ENCODE assay signal across 7 cellular contexts in genomic region chr1:107965112-107965991, GRCh38. TPM values are rescaled to one million over a fixed set of nuclear protein-coding genes. Genes with fewer than 3 reads are reported as not detected.
A peak's percentile ranks its signal among the peaks of the same experiment; 100 is the strongest.
DNase-seq lines count a peak whose midpoint lies in the region; ATAC-seq, FAIRE-seq and TF ChIP-seq lines count a peak whose summit lies in the region.

Gene VAV3, minus strand, starts transcription at chr1:107965180. Its CDS starts 311 bp downstream, at chr1:107964869.

- H3K36me3 ChIP-seq in HepG2 (replicated peaks in 1 of 2; ENCODE audit: control insufficient read depth in 1 of 2, insufficient read depth in 2 of 2, low read length in 2 of 2), result no peaks in the 10 kb centered on the region

- BruUV-seq in HepG2 (replicated peaks; lab: Mats Ljungman, UMichigan), result no TSS peak

- TF ChIP-seq EP300 in HepG2 (IDR thresholded peaks at IDR 0.05; ENCODE audit: low read depth in 2 of 2, low read length in 2 of 2), result no peak
- no peak for TF ChIP-seq EP300 in HepG2 (CRISPR knock-in tag; IDR thresholded peaks at IDR 0.05; ENCODE audit: borderline replicate concordance)

- TF ChIP-seq RAD21 in HepG2 (CRISPR knock-in tag; IDR thresholded peaks at IDR 0.05), result no peak

- peaks cover 6 to 26% of the 10 kb centered on the region in 2 experiments for H3K27me3 ChIP-seq in HepG2 (ENCODE audit: control insufficient read depth in 1 of 2, insufficient read depth in 2 of 2, low read length in 2 of 2)

- no peak for FAIRE-seq in HepG2 (lab: Jason Lieb, UNC)

- H3K4me2 ChIP-seq in HepG2 (ENCODE audit: low read depth, low read length), result peak within 1 kb of the TSS; percentile 97

- H4K20me1 ChIP-seq in HepG2 (ENCODE audit: insufficient read depth, low read length), result no peaks in the 10 kb centered on the region

- in situ Hi-C loops in HepG2 (cut with HindIII; ENCODE audit: extremely low pct_ligation_motif_present, low pct_unique_long_range_greater_than_20kb), result no loop called here

- POLR2A ChIA-PET in HepG2 (lab: Yijun Ruan, JAX), result no interaction called here

- CTCF ChIA-PET in HepG2 (lab: Yijun Ruan, JAX; ENCODE audit: low intra/inter-chr PET ratio, low total read pairs), result no interaction called here

- H3K27ac ChIP-seq in HepG2 (ENCODE audit: extremely low read length, insufficient read depth, low read length), result no peak within 1 kb of the TSS

- DNase-seq in NCI-H446 (lab: John Stamatoyannopoulos, UW), result peak; percentile 72 to 91
- DNase-seq in activated CD4-positive, alpha-beta T cell treated with anti-CD3 and anti-CD28 coated beads, Interleukin-2, amount 50 U/mL, for 4 hours, result peak; percentile 30 to 32
- DNase-seq in ecto neural progenitor cell (ENCODE audit: low spot score), result peak; percentile 91
- peak; percentile 50 for DNase-seq in HepG2 (ENCODE audit: low spot score)
- DNase-seq in stimulated activated CD4-positive, alpha-beta T cell treated with anti-CD3 and anti-CD28 coated beads, Interleukin-1b, Interleukin-23, amount 100 ng/mL, for 48 hours, result peak; percentile 74
- DNase-seq in NCI-H187 treated with DMSO at 0.1 percent for 48 hours (lab: John Stamatoyannopoulos, UW), result no peak

- no peaks in the 10 kb centered on the region for H3K79me2 ChIP-seq in HepG2 (ENCODE audit: insufficient read depth, low read length)

- H3K4me3 ChIP-seq in HepG2 (replicated peaks in 1 of 3; ENCODE audit: insufficient read depth in 1 of 3, low read depth in 2 of 3, low read length in 3 of 3), result peak within 1 kb of the TSS; percentile 53 to 72 (median 57); a peak in 5 of 6 replicates

- WGBS in HepG2 (ENCODE audit: low lambda C conversion rate), result 4% methylated on average over 12 of the region's 72 CpGs

- TF ChIP-seq CTCF in HepG2 (CRISPR knock-in tag; IDR thresholded peaks at IDR 0.05), result no peak

- no peak within 1 kb of the TSS for H3K9ac ChIP-seq in HepG2 (ENCODE audit: insufficient read depth, low read depth, low read length)

- intact Hi-C loops in HepG2 (cut with micrococcal nuclease; ENCODE audit: unreplicated experiment), result loop anchor here (1.0 kb wide), 1 partner anchor 160 kb away; no protein-coding TSS in a partner anchor

- H3K4me1 ChIP-seq in HepG2 (ENCODE audit: insufficient read depth, low read length), result peaks cover 18% of the 10 kb centered on the region; the same call in 1 of the 2 replicates

- TF ChIP-seq POLR2A in HepG2 (IDR thresholded peaks at IDR 0.05; ENCODE audit: insufficient read depth in 1 of 2, low read depth in 2 of 2, low read length in 2 of 2), result no peak

- no peak within 1 kb of the TSS for H2AFZ ChIP-seq in HepG2 (ENCODE audit: low read length)

- ATAC-seq in GM18511 (IDR thresholded peaks at IDR 0.05; ENCODE audit: unreplicated experiment) (peak; percentile 20), HepG2 (peak; percentile 87)

- H3K9me3 ChIP-seq in HepG2 (ENCODE audit: low read length), result no peaks in the 10 kb centered on the region

TF ChIP-seq in HepG2, 621 proteins besides CTCF, POLR2A, EP300 and RAD21 (continues in another document):
- TF ChIP-seq PAF1 (CRISPR knock-in tag; IDR thresholded peaks at IDR 0.05) (no peak), CHD2 (IDR thresholded peaks at IDR 0.05; ENCODE audit: low read depth, low read length) (no peak), ELF1 (CRISPR knock-in tag; IDR thresholded peaks at IDR 0.05) (no peak), ATRX (CRISPR knock-in tag; IDR thresholded peaks at IDR 0.05; ENCODE audit: borderline replicate concordance) (no peak), MAFK (conservative IDR thresholded peaks at IDR 0.05 in 1 of 2, IDR thresholded peaks at IDR 0.05 in 1 of 2; ENCODE audit: low read length in 2 of 2) (peak; percentile 82 to 86), MATR3 (CRISPR knock-in tag; IDR thresholded peaks at IDR 0.05) (no peak), SOX6 (IDR thresholded peaks at IDR 0.05) (no peak), SOX6 (CRISPR knock-in tag; IDR thresholded peaks at IDR 0.05) (0 out of 2 replicates have a peak, but pooled peaks have one; percentile 16), NR1H2 (CRISPR knock-in tag; IDR thresholded peaks at IDR 0.05; ENCODE audit: borderline replicate concordance, low read depth) (no peak), MTA3 (CRISPR knock-in tag; IDR thresholded peaks at IDR 0.05) (no peak), SP2 (CRISPR knock-in tag; IDR thresholded peaks at IDR 0.05) (no peak), ZNF687 (CRISPR knock-in tag; IDR thresholded peaks at IDR 0.05) (peak; percentile 49), MAFF (IDR thresholded peaks at IDR 0.05; ENCODE audit: low read depth, low read length) (peak; percentile 84), HNRNPLL (IDR thresholded peaks at IDR 0.05; ENCODE audit: low read depth, low read length, poor library complexity, severe bottlenecking) (peak; percentile 59), ZSCAN9 (CRISPR knock-in tag; IDR thresholded peaks at IDR 0.05; ENCODE audit: borderline replicate concordance) (no peak), ZNF780A (CRISPR knock-in tag; IDR thresholded peaks at IDR 0.05) (no peak), MAFG (CRISPR knock-in tag; IDR thresholded peaks at IDR 0.05) (0 out of 2 replicates have a peak, but pooled peaks have one; percentile 24), ZSCAN25 (CRISPR knock-in tag; IDR thresholded peaks at IDR 0.05) (no peak), TFDP2 (CRISPR knock-in tag; IDR thresholded peaks at IDR 0.05) (peak; percentile 29; the same call in 1 of the 2 replicates), FIP1L1 (IDR thresholded peaks at IDR 0.05; ENCODE audit: borderline replicate concordance, insufficient read depth, low read depth, low read length) (no peak), DRAP1 (CRISPR knock-in tag; IDR thresholded peaks at IDR 0.05) (no peak)

RNA-seq across cellular contexts. Expression of gene VAV3, which starts in this region (rescaled TPM):
- total RNA-seq in HepG2 (2016; rRNA removed; fragmentation: Illumina TruSeq; extraction: Trizol), result 29.8 and 40.0 TPM in 2 replicates
- total RNA-seq in HepG2 (2016; cell fraction: cytosol; rRNA removed; fragmentation: Illumina TruSeq; extraction: Trizol; ENCODE audit: low read depth), result 4.8 and 5.4 TPM in 2 replicates
- total RNA-seq in HepG2 (2016; cell fraction: insoluble cytoplasmic fraction; rRNA removed; fragmentation: Illumina TruSeq; extraction: Trizol), result 27.5 and 39.5 TPM in 2 replicates
- 8.4 and 10.2 TPM in 2 replicates for total RNA-seq in HepG2 (2016; cell fraction: membrane; rRNA removed; fragmentation: Illumina TruSeq; extraction: Trizol)
- total RNA-seq in HepG2 (2016; cell fraction: nucleus; rRNA removed; fragmentation: Illumina TruSeq; extraction: Trizol), result 27.7 and 39.2 TPM in 2 replicates
- 12.5 and 15.9 TPM in 2 replicates for polyA plus RNA-seq in HepG2 (2011; rRNA removed)
- polyA plus RNA-seq in HepG2 (2011; cell fraction: cytosol; rRNA removed), result 7.3 and 9.0 TPM in 2 replicates
- 6.5 and 8.6 TPM in 2 replicates for polyA plus RNA-seq in HepG2 (2011; cell fraction: nucleus; rRNA removed)
- 9.3 and 16.0 TPM in 2 replicates for polyA plus RNA-seq in HepG2 (2012)
- polyA plus RNA-seq in HepG2 (2016; cell fraction: cytosol; fragmentation: Illumina TruSeq; extraction: Trizol; ENCODE audit: low read depth), result 0.67 and 0.69 TPM in 2 replicates
- polyA plus RNA-seq in HepG2 (2016; cell fraction: insoluble cytoplasmic fraction; fragmentation: Illumina TruSeq; extraction: Trizol; ENCODE audit: low read depth), result 20.8 and 22.8 TPM in 2 replicates
- 2.4 and 2.6 TPM in 2 replicates for polyA plus RNA-seq in HepG2 (2016; cell fraction: membrane; fragmentation: Illumina TruSeq; extraction: Trizol; ENCODE audit: low read depth)
- 12.0 and 14.9 TPM in 2 replicates for polyA plus RNA-seq in HepG2 (2016; cell fraction: nucleus; fragmentation: Illumina TruSeq; extraction: Trizol; ENCODE audit: insufficient read depth, low read depth)
- polyA minus RNA-seq in HepG2 (2011; rRNA and poly(A)+ RNA removed; ENCODE audit: low replicate concordance), result 8.6 and 13.0 TPM in 2 replicates
- 8.8 and 13.8 TPM in 2 replicates for polyA minus RNA-seq in HepG2 (2011; cell fraction: cytosol; rRNA and poly(A)+ RNA removed)
- 52.5 and 60.0 TPM in 2 replicates for polyA minus RNA-seq in HepG2 (2011; cell fraction: nucleus; rRNA and poly(A)+ RNA removed)
